Comparison of ENCODE assay signal across 8 cellular contexts in the genomic region with DNA sequence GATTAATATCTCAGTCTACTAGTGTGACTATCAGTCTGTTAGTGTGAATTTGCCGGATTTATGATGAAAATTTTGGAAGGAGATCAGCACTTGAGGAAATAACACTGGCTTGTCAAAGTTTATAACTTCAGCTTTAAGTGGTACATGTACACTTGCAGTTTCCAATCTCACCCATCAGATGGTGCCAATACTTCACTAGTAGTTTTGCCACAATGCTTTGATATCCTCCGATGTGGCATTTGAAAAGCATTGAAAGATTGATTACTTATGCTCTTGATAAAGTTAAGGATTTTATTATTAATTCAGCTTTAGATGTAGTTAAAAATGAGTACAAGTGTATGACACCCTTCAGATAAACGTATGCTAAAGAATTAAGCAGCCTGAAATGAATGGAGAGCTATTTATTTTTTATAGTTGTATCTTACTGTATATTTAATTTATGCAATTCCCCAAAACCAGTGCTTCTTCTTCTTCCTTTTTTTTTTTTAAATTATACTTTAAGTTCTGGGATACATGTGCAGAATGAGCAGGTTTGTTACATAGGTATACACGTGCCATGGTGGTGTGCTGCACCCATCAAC.
A peak's percentile ranks its signal among the peaks of the same experiment; 100 is the strongest.
DNase-seq lines count a peak whose midpoint lies in the region; ATAC-seq and TF ChIP-seq lines count a peak whose summit lies in the region.

No MANE protein-coding gene starts in this region.

- H3K36me3 ChIP-seq in neural cell (ENCODE audit: insufficient read depth, low read length) = no peaks in the 10 kb centered on the region

- TF ChIP-seq EP300 in neural cell (conservative IDR thresholded peaks at IDR 0.05; ENCODE audit: poor library complexity, severe bottlenecking) = no peak

- peaks cover 3% of the 10 kb centered on the region for H4K20me1 ChIP-seq in neural cell (ENCODE audit: insufficient read depth)

- H3K27ac ChIP-seq in neural cell (ENCODE audit: low read length) = no peak overlapping the region

- H3K4me2 ChIP-seq in neural cell (ENCODE audit: low read length) = no peak overlapping the region

- TF ChIP-seq CTCF in GM10266 (IDR thresholded peaks at IDR 0.05; ENCODE audit: control insufficient read depth, insufficient read depth, low read depth, missing control alignments) (peak; percentile 72), epithelial cell of esophagus (IDR thresholded peaks at IDR 0.05; ENCODE audit: insufficient read depth, low read depth, low read length, missing control alignments) (peak; percentile 84), neural cell (IDR thresholded peaks at IDR 0.05; ENCODE audit: poor library complexity, severe bottlenecking) (peak; percentile 94)

- no peaks in the 10 kb centered on the region for H3K79me2 ChIP-seq in neural cell (replicated peaks; ENCODE audit: insufficient read depth, low read length)

- H3K27me3 ChIP-seq in neural cell (ENCODE audit: insufficient read depth, low read depth, low read length) = no peaks in the 10 kb centered on the region

- no peaks in the 10 kb centered on the region for H3K9me2 ChIP-seq in neural cell (ENCODE audit: insufficient read depth, low read length)

- H3K4me3 ChIP-seq in epithelial cell of esophagus (ENCODE audit: low read length) (no peak overlapping the region), neural cell (ENCODE audit: low read length) (no peak overlapping the region)

- H3F3A ChIP-seq in neural cell (ENCODE audit: insufficient read depth, low read length, poor library complexity, severe bottlenecking) = no peaks in the 10 kb centered on the region

- DNase-seq in AG08396 (ENCODE audit: low spot score) (peak; percentile 40), GM10266 (ENCODE audit: extremely low spot score) (no peak), NCI-H187 treated with DMSO at 0.1 percent for 48 hours (lab: John Stamatoyannopoulos, UW) (peak; percentile 12), T follicular helper cell (ENCODE audit: low read depth) (peak; percentile 16), epithelial cell of esophagus (ENCODE audit: low read depth) (peak; percentile 77)

- H2AFZ ChIP-seq in neural cell (ENCODE audit: low read depth, low read length) = no peak overlapping the region

- no peaks in the 10 kb centered on the region for H3K9me3 ChIP-seq in neural cell (ENCODE audit: low read length)

- ATAC-seq in HG02884 (IDR thresholded peaks at IDR 0.05; ENCODE audit: unreplicated experiment) (no peak), GM19397 (IDR thresholded peaks at IDR 0.05; ENCODE audit: unreplicated experiment) (no peak)

- peak; percentile 99 for TF ChIP-seq RAD21 in neural cell (conservative IDR thresholded peaks at IDR 0.05)

- no peak overlapping the region for H3K9ac ChIP-seq in neural cell (ENCODE audit: low read length)

TF ChIP-seq in neural cell, 6 proteins besides CTCF, POLR2A, EP300 and RAD21:
- TF ChIP-seq TAF1 (IDR thresholded peaks at IDR 0.05; ENCODE audit: low read depth) (no peak), SMC3 (conservative IDR thresholded peaks at IDR 0.05; ENCODE audit: poor library complexity) (peak; percentile 100), MXI1 (conservative IDR thresholded peaks at IDR 0.05; ENCODE audit: poor library complexity, severe bottlenecking) (no peak)
